Comparison of ENCODE assay signal across 1 cellular context in the genomic region with DNA sequence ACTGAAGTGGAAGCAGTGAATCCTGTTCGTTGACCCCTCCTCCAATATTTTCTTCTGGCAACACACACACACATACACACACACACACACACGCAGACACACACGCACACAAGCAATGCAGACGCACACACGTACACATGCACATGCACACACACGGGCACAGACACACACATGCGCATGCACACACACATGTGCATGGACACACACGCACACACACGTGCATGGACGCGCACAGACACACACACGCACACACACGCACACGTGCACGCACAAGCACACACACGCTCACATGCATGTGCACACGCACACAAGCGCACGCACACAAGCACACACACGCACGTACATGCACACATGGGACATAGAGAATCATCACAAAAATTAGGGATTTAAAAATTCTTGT.
TF ChIP-seq lines count a peak whose summit lies in the region.

No MANE protein-coding gene starts in this region.

TF ChIP-seq in K562, 482 proteins besides CTCF, POLR2A, EP300 and RAD21 (continued from another document and continues in another):
- TF ChIP-seq, protein P1, sequence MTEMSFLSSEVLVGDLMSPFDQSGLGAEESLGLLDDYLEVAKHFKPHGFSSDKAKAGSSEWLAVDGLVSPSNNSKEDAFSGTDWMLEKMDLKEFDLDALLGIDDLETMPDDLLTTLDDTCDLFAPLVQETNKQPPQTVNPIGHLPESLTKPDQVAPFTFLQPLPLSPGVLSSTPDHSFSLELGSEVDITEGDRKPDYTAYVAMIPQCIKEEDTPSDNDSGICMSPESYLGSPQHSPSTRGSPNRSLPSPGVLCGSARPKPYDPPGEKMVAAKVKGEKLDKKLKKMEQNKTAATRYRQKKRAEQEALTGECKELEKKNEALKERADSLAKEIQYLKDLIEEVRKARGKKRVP (CRISPR knock-in tag; IDR thresholded peaks at IDR 0.05), result no peak
- TF ChIP-seq, protein P2, sequence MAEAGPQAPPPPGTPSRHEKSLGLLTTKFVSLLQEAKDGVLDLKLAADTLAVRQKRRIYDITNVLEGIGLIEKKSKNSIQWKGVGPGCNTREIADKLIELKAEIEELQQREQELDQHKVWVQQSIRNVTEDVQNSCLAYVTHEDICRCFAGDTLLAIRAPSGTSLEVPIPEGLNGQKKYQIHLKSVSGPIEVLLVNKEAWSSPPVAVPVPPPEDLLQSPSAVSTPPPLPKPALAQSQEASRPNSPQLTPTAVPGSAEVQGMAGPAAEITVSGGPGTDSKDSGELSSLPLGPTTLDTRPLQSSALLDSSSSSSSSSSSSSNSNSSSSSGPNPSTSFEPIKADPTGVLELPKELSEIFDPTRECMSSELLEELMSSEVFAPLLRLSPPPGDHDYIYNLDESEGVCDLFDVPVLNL (CRISPR knock-in tag; IDR thresholded peaks at IDR 0.05; ENCODE audit: low read depth), result no peak
- no peak for TF ChIP-seq RAD51 (IDR thresholded peaks at IDR 0.05; ENCODE audit: borderline replicate concordance, low read depth)
- no peak for TF ChIP-seq ESRRA (IDR thresholded peaks at IDR 0.05; ENCODE audit: borderline replicate concordance, low read depth)
- no peak for TF ChIP-seq HMG20A (CRISPR knock-in tag; conservative IDR thresholded peaks at IDR 0.05)
- TF ChIP-seq, protein P3, sequence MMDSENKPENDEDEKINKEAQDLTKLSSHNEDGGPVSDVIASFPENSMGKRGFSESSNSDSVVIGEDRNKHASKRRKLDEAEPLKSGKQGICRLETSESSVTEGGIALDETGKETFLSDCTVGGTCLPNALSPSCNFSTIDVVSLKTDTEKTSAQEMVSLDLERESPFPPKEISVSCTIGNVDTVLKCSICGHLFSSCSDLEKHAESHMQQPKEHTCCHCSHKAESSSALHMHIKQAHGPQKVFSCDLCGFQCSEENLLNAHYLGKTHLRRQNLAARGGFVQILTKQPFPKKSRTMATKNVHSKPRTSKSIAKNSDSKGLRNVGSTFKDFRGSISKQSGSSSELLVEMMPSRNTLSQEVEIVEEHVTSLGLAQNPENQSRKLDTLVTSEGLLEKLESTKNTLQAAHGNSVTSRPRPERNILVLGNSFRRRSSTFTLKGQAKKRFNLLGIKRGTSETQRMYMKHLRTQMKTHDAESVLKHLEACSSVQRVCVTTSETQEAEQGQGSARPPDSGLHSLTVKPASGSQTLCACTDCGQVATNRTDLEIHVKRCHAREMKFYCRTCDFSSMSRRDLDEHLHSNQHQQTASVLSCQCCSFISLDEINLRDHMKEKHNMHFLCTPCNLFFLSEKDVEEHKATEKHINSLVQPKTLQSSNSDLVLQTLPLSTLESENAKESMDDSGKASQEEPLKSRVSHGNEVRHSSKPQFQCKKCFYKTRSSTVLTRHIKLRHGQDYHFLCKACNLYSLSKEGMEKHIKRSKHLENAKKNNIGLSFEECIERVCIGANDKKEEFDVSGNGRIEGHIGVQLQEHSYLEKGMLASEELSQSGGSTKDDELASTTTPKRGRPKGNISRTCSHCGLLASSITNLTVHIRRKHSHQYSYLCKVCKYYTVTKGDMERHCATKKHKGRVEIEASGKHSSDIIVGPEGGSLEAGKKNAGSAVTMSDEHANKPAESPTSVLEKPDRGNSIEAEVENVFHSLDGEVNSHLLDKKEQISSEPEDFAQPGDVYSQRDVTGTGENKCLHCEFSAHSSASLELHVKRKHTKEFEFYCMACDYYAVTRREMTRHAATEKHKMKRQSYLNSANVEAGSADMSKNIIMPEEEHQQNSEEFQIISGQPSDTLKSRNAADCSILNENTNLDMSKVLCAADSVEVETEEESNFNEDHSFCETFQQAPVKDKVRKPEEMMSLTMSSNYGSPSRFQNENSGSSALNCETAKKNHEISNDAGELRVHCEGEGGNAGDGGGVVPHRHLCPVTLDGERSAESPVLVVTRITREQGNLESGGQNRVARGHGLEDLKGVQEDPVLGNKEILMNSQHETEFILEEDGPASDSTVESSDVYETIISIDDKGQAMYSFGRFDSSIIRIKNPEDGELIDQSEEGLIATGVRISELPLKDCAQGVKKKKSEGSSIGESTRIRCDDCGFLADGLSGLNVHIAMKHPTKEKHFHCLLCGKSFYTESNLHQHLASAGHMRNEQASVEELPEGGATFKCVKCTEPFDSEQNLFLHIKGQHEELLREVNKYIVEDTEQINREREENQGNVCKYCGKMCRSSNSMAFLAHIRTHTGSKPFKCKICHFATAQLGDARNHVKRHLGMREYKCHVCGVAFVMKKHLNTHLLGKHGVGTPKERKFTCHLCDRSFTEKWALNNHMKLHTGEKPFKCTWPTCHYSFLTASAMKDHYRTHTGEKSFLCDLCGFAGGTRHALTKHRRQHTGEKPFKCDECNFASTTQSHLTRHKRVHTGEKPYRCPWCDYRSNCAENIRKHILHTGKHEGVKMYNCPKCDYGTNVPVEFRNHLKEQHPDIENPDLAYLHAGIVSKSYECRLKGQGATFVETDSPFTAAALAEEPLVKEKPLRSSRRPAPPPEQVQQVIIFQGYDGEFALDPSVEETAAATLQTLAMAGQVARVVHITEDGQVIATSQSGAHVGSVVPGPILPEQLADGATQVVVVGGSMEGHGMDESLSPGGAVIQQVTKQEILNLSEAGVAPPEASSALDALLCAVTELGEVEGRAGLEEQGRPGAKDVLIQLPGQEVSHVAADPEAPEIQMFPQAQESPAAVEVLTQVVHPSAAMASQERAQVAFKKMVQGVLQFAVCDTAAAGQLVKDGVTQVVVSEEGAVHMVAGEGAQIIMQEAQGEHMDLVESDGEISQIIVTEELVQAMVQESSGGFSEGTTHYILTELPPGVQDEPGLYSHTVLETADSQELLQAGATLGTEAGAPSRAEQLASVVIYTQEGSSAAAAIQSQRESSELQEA (IDR thresholded peaks at IDR 0.05; ENCODE audit: low read depth), result no peak
- TF ChIP-seq XRCC5 (IDR thresholded peaks at IDR 0.05; ENCODE audit: low read depth, low read length), result no peak
- 0 out of 2 replicates have a peak, but pooled peaks have one; percentile 29 for TF ChIP-seq MCM3 (IDR thresholded peaks at IDR 0.05)
- no peak for TF ChIP-seq IFI16 (CRISPR knock-in tag; IDR thresholded peaks at IDR 0.05)
- no peak for TF ChIP-seq ZBTB17 (CRISPR knock-in tag; IDR thresholded peaks at IDR 0.05)
- TF ChIP-seq, protein P4, sequence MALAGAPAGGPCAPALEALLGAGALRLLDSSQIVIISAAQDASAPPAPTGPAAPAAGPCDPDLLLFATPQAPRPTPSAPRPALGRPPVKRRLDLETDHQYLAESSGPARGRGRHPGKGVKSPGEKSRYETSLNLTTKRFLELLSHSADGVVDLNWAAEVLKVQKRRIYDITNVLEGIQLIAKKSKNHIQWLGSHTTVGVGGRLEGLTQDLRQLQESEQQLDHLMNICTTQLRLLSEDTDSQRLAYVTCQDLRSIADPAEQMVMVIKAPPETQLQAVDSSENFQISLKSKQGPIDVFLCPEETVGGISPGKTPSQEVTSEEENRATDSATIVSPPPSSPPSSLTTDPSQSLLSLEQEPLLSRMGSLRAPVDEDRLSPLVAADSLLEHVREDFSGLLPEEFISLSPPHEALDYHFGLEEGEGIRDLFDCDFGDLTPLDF (CRISPR knock-in tag; IDR thresholded peaks at IDR 0.05), result no peak
- TF ChIP-seq, protein P5, sequence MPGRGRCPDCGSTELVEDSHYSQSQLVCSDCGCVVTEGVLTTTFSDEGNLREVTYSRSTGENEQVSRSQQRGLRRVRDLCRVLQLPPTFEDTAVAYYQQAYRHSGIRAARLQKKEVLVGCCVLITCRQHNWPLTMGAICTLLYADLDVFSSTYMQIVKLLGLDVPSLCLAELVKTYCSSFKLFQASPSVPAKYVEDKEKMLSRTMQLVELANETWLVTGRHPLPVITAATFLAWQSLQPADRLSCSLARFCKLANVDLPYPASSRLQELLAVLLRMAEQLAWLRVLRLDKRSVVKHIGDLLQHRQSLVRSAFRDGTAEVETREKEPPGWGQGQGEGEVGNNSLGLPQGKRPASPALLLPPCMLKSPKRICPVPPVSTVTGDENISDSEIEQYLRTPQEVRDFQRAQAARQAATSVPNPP (IDR thresholded peaks at IDR 0.05; ENCODE audit: borderline replicate concordance, insufficient read depth, insufficient read length), result no peak
- TF ChIP-seq LARP7 (IDR thresholded peaks at IDR 0.05), result no peak
- 0 out of 2 replicates have a peak, but pooled peaks have one; percentile 46 for TF ChIP-seq MED1 (CRISPR knock-in tag; IDR thresholded peaks at IDR 0.05; ENCODE audit: borderline replicate concordance)
- TF ChIP-seq, protein P6, sequence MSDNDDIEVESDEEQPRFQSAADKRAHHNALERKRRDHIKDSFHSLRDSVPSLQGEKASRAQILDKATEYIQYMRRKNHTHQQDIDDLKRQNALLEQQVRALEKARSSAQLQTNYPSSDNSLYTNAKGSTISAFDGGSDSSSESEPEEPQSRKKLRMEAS (CRISPR knock-in tag; IDR thresholded peaks at IDR 0.05), result peak; percentile 15; the same call in 1 of the 2 replicates
- no peak for TF ChIP-seq ZNF184 (CRISPR knock-in tag; IDR thresholded peaks at IDR 0.05)
- TF ChIP-seq ZNF324 (CRISPR knock-in tag; IDR thresholded peaks at IDR 0.05), result no peak
- no peak for TF ChIP-seq EP400 (IDR thresholded peaks at IDR 0.05)
- peak in 1 of 2 experiments; percentile 90; a peak in 1 of 3 replicates for TF ChIP-seq CBX3 (IDR thresholded peaks at IDR 0.05; ENCODE audit: borderline replicate concordance in 1 of 2, low read length in 2 of 2)
- TF ChIP-seq, protein P7, sequence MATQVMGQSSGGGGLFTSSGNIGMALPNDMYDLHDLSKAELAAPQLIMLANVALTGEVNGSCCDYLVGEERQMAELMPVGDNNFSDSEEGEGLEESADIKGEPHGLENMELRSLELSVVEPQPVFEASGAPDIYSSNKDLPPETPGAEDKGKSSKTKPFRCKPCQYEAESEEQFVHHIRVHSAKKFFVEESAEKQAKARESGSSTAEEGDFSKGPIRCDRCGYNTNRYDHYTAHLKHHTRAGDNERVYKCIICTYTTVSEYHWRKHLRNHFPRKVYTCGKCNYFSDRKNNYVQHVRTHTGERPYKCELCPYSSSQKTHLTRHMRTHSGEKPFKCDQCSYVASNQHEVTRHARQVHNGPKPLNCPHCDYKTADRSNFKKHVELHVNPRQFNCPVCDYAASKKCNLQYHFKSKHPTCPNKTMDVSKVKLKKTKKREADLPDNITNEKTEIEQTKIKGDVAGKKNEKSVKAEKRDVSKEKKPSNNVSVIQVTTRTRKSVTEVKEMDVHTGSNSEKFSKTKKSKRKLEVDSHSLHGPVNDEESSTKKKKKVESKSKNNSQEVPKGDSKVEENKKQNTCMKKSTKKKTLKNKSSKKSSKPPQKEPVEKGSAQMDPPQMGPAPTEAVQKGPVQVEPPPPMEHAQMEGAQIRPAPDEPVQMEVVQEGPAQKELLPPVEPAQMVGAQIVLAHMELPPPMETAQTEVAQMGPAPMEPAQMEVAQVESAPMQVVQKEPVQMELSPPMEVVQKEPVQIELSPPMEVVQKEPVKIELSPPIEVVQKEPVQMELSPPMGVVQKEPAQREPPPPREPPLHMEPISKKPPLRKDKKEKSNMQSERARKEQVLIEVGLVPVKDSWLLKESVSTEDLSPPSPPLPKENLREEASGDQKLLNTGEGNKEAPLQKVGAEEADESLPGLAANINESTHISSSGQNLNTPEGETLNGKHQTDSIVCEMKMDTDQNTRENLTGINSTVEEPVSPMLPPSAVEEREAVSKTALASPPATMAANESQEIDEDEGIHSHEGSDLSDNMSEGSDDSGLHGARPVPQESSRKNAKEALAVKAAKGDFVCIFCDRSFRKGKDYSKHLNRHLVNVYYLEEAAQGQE (CRISPR knock-in tag; IDR thresholded peaks at IDR 0.05; ENCODE audit: low read depth), result no peak
- TF ChIP-seq, protein P8, sequence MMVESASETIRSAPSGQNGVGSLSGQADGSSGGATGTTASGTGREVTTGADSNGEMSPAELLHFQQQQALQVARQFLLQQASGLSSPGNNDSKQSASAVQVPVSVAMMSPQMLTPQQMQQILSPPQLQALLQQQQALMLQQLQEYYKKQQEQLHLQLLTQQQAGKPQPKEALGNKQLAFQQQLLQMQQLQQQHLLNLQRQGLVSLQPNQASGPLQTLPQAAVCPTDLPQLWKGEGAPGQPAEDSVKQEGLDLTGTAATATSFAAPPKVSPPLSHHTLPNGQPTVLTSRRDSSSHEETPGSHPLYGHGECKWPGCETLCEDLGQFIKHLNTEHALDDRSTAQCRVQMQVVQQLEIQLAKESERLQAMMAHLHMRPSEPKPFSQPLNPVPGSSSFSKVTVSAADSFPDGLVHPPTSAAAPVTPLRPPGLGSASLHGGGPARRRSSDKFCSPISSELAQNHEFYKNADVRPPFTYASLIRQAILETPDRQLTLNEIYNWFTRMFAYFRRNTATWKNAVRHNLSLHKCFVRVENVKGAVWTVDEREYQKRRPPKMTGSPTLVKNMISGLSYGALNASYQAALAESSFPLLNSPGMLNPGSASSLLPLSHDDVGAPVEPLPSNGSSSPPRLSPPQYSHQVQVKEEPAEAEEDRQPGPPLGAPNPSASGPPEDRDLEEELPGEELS (CRISPR knock-in tag; IDR thresholded peaks at IDR 0.05; ENCODE audit: borderline replicate concordance), result no peak
- TF ChIP-seq, protein P9, sequence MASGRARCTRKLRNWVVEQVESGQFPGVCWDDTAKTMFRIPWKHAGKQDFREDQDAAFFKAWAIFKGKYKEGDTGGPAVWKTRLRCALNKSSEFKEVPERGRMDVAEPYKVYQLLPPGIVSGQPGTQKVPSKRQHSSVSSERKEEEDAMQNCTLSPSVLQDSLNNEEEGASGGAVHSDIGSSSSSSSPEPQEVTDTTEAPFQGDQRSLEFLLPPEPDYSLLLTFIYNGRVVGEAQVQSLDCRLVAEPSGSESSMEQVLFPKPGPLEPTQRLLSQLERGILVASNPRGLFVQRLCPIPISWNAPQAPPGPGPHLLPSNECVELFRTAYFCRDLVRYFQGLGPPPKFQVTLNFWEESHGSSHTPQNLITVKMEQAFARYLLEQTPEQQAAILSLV (tag; IDR thresholded peaks at IDR 0.05), result no peak
- no peak for TF ChIP-seq ERF (CRISPR knock-in tag; IDR thresholded peaks at IDR 0.05)
- TF ChIP-seq, protein P10, sequence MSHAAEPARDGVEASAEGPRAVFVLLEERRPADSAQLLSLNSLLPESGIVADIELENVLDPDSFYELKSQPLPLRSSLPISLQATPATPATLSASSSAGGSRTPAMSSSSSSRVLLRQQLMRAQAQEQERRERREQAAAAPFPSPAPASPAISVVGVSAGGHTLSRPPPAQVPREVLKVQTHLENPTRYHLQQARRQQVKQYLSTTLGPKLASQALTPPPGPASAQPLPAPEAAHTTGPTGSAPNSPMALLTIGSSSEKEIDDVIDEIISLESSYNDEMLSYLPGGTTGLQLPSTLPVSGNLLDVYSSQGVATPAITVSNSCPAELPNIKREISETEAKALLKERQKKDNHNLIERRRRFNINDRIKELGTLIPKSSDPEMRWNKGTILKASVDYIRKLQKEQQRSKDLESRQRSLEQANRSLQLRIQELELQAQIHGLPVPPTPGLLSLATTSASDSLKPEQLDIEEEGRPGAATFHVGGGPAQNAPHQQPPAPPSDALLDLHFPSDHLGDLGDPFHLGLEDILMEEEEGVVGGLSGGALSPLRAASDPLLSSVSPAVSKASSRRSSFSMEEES (CRISPR knock-in tag; IDR thresholded peaks at IDR 0.05), result no peak
- TF ChIP-seq U2AF2 (optimal IDR thresholded peaks at IDR 0.05; ENCODE audit: low read depth, low read length), result no peak
- TF ChIP-seq GTF2F1 (IDR thresholded peaks at IDR 0.05; ENCODE audit: low read depth, low read length), result no peak
- no peak for TF ChIP-seq RBM17 (IDR thresholded peaks at IDR 0.05; ENCODE audit: borderline replicate concordance, low read depth, low read length)
- TF ChIP-seq POLR2AphosphoS5 (IDR thresholded peaks at IDR 0.05; ENCODE audit: control insufficient read depth, insufficient read depth, low read depth, low read length), result no peak
